Comparison of ENCODE assay signal across 27 cellular contexts in genomic region chr1:15717418-15718131, GRCh38. TPM values are rescaled to one million over a fixed set of nuclear protein-coding genes. Genes with fewer than 3 reads are reported as not detected.
DNase-seq lines count a peak whose midpoint lies in the region; ATAC-seq, FAIRE-seq and TF ChIP-seq lines count a peak whose summit lies in the region.
"Had no signal": no experiment of that assay in that cellular context is flagged by ENCODE, and none has a peak within 500 bp of the region (broad histone marks: within the 10 kb centered on the region; RNA-seq: fewer than 3 reads in every experiment).

No MANE protein-coding gene starts in this region.

- H2BK120ac ChIP-seq in neuronal stem cell (ENCODE audit: low read depth, low read length) = no peak overlapping the region

- peaks cover 5% of the 10 kb centered on the region for H3K79me1 ChIP-seq in neuronal stem cell (ENCODE audit: low read depth, low read length)

- intact Hi-C loops in HepG2 (cut with micrococcal nuclease; ENCODE audit: unreplicated experiment) = no loop called here
- intact Hi-C loops in heart left ventricle (cut with DNase I) = no loop called here

- no peak for TF ChIP-seq EP300 in HepG2 (IDR thresholded peaks at IDR 0.05; ENCODE audit: low read depth in 2 of 2, low read length in 2 of 2)
- no peak for TF ChIP-seq EP300 in HepG2 (CRISPR knock-in tag; IDR thresholded peaks at IDR 0.05; ENCODE audit: borderline replicate concordance)

- ATAC-seq in HepG2 = no peak
- peak; percentile 1 to 48 (median 28) for ATAC-seq in heart left ventricle
- ATAC-seq in HG02981 (IDR thresholded peaks at IDR 0.05; ENCODE audit: unreplicated experiment) = no peak
- ATAC-seq in GM19452 (IDR thresholded peaks at IDR 0.05; ENCODE audit: unreplicated experiment) = no peak
- ATAC-seq: WTC11 had no signal

- H2BK5ac ChIP-seq in neuronal stem cell (ENCODE audit: low read length) = peak overlapping the region; percentile 75

- CTCF ChIA-PET in HepG2 (lab: Yijun Ruan, JAX; ENCODE audit: low intra/inter-chr PET ratio, low total read pairs) = no interaction called here

- POLR2A ChIA-PET in HepG2 (lab: Yijun Ruan, JAX) = no interaction called here

- no peak for FAIRE-seq in HepG2 (lab: Jason Lieb, UNC)
- FAIRE-seq: D721Med, frontal cortex had no signal

- no peak overlapping the region for H4K91ac ChIP-seq in neuronal stem cell (ENCODE audit: low read depth, low read length, poor library complexity)

- H4K8ac ChIP-seq in neuronal stem cell (ENCODE audit: low read depth, low read length) = no peak overlapping the region

- in situ Hi-C loops in HepG2 (cut with HindIII; ENCODE audit: extremely low pct_ligation_motif_present, low pct_unique_long_range_greater_than_20kb) = no loop called here

- no peak overlapping the region for H3K14ac ChIP-seq in neuronal stem cell (ENCODE audit: low read length)

- no TSS peak for BruUV-seq in HepG2 (replicated peaks; lab: Mats Ljungman, UMichigan)

- DNase-seq in HepG2 (ENCODE audit: low spot score) (no peak), heart left ventricle (peak in 1 of 5 donors; percentile 67), neuronal stem cell (ENCODE audit: low spot score) (no peak), cortex of kidney (lab: John Stamatoyannopoulos, UW) (no peak)
- no peak for DNase-seq in stimulated activated CD4-positive, alpha-beta T cell treated with anti-CD3 and anti-CD28 coated beads, Interleukin-4, amount 100 ng/mL, for 4 hours
- DNase-seq: activated CD4-positive, alpha-beta T cell treated with anti-CD3 and anti-CD28 coated beads, Interleukin-2, amount 50 U/mL, for 48 hours; activated gamma-delta T cell; HFFc6; NCI-H1105; NCI-H774; PC-9; stimulated activated CD4-positive, alpha-beta T cell treated with anti-CD3 and anti-CD28 coated beads, Interleukin-12 subunit alpha, Interleukin-12 subunit beta, amount 100 ng/mL, for 4 hours; uterus had no signal

- H3K79me2 ChIP-seq in HepG2 (ENCODE audit: insufficient read depth, low read length) = no peaks in the 10 kb centered on the region

- H3K27ac ChIP-seq in liver (ENCODE audit: low read depth in 1 of 2, low read length in 2 of 2) = peak overlapping the region in 1 of 2 donors; percentile 40
- no peak overlapping the region for H3K27ac ChIP-seq in HepG2 (ENCODE audit: extremely low read length, insufficient read depth, low read length)
- peak overlapping the region in 11 of 12 donors; percentile 38 to 83 (median 73) for H3K27ac ChIP-seq in heart left ventricle
- H3K27ac ChIP-seq in neuronal stem cell (replicated peaks; ENCODE audit: low read length) = no peak overlapping the region
- H3K27ac ChIP-seq: BLaER1 treated with 17β-estradiol and CSF1 and Interleukin-3, amounts not matched to agents 10 nM and 100 nM; neural progenitor cell; PC-9; SK-N-MC had no signal

- 86% methylated on average over 11 of the region's 11 CpGs for WGBS in liver
- 96% methylated on average over 10 of the region's 11 CpGs for WGBS in HepG2 (ENCODE audit: low lambda C conversion rate)
- 49 to 71% (median 59%) methylated on average over 11 of the region's 11 CpGs for WGBS in heart left ventricle, 4 donors
- WGBS in neuronal stem cell (ENCODE audit: extremely low coverage in 2 of 2, insufficient read length in 2 of 2, insufficient replicate concordance in 1 of 2), 2 donors = no CpG with 5 or more reads among the region's 11 CpGs

- H4K20me1 ChIP-seq in HepG2 (ENCODE audit: insufficient read depth, low read length) = no peaks in the 10 kb centered on the region

- H2BK15ac ChIP-seq in neuronal stem cell (ENCODE audit: low read length) = no peak overlapping the region

- peak overlapping the region; percentile 48 for H3K18ac ChIP-seq in neuronal stem cell (ENCODE audit: low read length)

- TF ChIP-seq RAD21 in liver (IDR thresholded peaks at IDR 0.05) (no peak), HepG2 (CRISPR knock-in tag; IDR thresholded peaks at IDR 0.05) (no peak)

- no peak overlapping the region for H3K4ac ChIP-seq in neuronal stem cell (ENCODE audit: low read length)

- H3K27me3 ChIP-seq in liver (ENCODE audit: control insufficient read depth in 4 of 4, insufficient read depth in 4 of 4, low read length in 3 of 4) (no peaks in the 10 kb centered on the region), HepG2 (ENCODE audit: control insufficient read depth in 1 of 2, insufficient read depth in 2 of 2, low read length in 2 of 2) (no peaks in the 10 kb centered on the region), heart left ventricle (no peaks in the 10 kb centered on the region), neuronal stem cell (ENCODE audit: control insufficient read depth in 3 of 3, insufficient read depth in 3 of 3, low read depth in 1 of 3, low read length in 3 of 3) (peaks cover 0 to 6% (median 0%) of the 10 kb centered on the region in 3 experiments)
- H3K27me3 ChIP-seq: BLaER1 treated with 17β-estradiol and CSF1 and Interleukin-3, amounts not matched to agents 10 nM and 100 nM; neural progenitor cell; uterus had no signal

- H2AK5ac ChIP-seq in neuronal stem cell (ENCODE audit: low read depth, low read length) = no peak overlapping the region

- H3K9me3 ChIP-seq in liver (ENCODE audit: control insufficient read depth in 4 of 4, low read length in 3 of 4) = no peaks in the 10 kb centered on the region
- no peaks in the 10 kb centered on the region for H3K9me3 ChIP-seq in HepG2 (ENCODE audit: low read length)
- H3K9me3 ChIP-seq in heart left ventricle = no peaks in the 10 kb centered on the region
- no peaks in the 10 kb centered on the region for H3K9me3 ChIP-seq in neuronal stem cell (replicated peaks in 1 of 2; ENCODE audit: control insufficient read depth in 2 of 2, insufficient read depth in 1 of 2, low read depth in 1 of 2, low read length in 2 of 2)
- H3K9me3 ChIP-seq: BLaER1 treated with 17β-estradiol and CSF1 and Interleukin-3, amounts not matched to agents 10 nM and 100 nM; uterus had no signal

- TF ChIP-seq POLR2A in HepG2 (IDR thresholded peaks at IDR 0.05; ENCODE audit: insufficient read depth in 1 of 2, low read depth in 2 of 2, low read length in 2 of 2) = no peak
- TF ChIP-seq POLR2A in heart left ventricle (IDR thresholded peaks at IDR 0.05) = no peak

- H3K36me3 ChIP-seq in liver (ENCODE audit: control insufficient read depth in 4 of 4, insufficient read depth in 3 of 4, low read depth in 1 of 4, low read length in 3 of 4) (peaks cover 0 to 18% (median 4%) of the 10 kb centered on the region in 4 donors), HepG2 (replicated peaks in 1 of 2; ENCODE audit: control insufficient read depth in 1 of 2, insufficient read depth in 2 of 2, low read length in 2 of 2) (peaks cover 22 to 44% of the 10 kb centered on the region in 2 experiments), heart left ventricle (peaks cover 0 to 69% (median 63%) of the 10 kb centered on the region in 9 donors), neuronal stem cell (replicated peaks in 1 of 2; ENCODE audit: control insufficient read depth in 2 of 2, insufficient read depth in 2 of 2, low read length in 2 of 2) (peaks cover 41 to 63% of the 10 kb centered on the region in 2 donors)
- H3K36me3 ChIP-seq: neural progenitor cell, uterus had no signal

- H3K9ac ChIP-seq in liver (ENCODE audit: low read depth in 1 of 2, low read length in 2 of 2) (no peak overlapping the region), HepG2 (ENCODE audit: insufficient read depth, low read depth, low read length) (no peak overlapping the region), neuronal stem cell (ENCODE audit: low read depth, low read length, poor library complexity) (no peak overlapping the region)
- H3K9ac ChIP-seq: BLaER1 treated with 17β-estradiol and CSF1 and Interleukin-3, amounts not matched to agents 10 nM and 100 nM; neural progenitor cell had no signal

- no peak overlapping the region for H3K4me3 ChIP-seq in liver (ENCODE audit: low read depth in 1 of 3, low read length in 3 of 3)
- H3K4me3 ChIP-seq in HepG2 (replicated peaks in 1 of 3; ENCODE audit: insufficient read depth in 1 of 3, low read depth in 2 of 3, low read length in 3 of 3) = no peak overlapping the region
- no peak overlapping the region for H3K4me3 ChIP-seq in heart left ventricle
- peak overlapping the region in 1 of 2 donors; percentile 30 for H3K4me3 ChIP-seq in neuronal stem cell (ENCODE audit: low read length in 2 of 2)
- H3K4me3 ChIP-seq: BLaER1 treated with 17β-estradiol and CSF1 and Interleukin-3, amounts not matched to agents 10 nM and 100 nM; neural progenitor cell; PC-9; SK-N-MC; uterus had no signal

- H3K4me2 ChIP-seq in HepG2 (ENCODE audit: low read depth, low read length) = no peak overlapping the region
- no peak overlapping the region for H3K4me2 ChIP-seq in neuronal stem cell (ENCODE audit: insufficient read depth, low read length, poor library complexity, severe bottlenecking)
- H3K4me2 ChIP-seq: BLaER1 treated with 17β-estradiol and CSF1 and Interleukin-3, amounts not matched to agents 10 nM and 100 nM; neural progenitor cell; PC-9 had no signal

- no peak overlapping the region for H2AFZ ChIP-seq in HepG2 (ENCODE audit: low read length)
- H2AFZ ChIP-seq in neuronal stem cell (ENCODE audit: low read length) = no peak overlapping the region
- H2AFZ ChIP-seq: neural progenitor cell, PC-9 had no signal

- peaks cover 0 to 18% (median 13%) of the 10 kb centered on the region in 4 donors for H3K4me1 ChIP-seq in liver (ENCODE audit: control insufficient read depth in 4 of 4, insufficient read depth in 4 of 4, low read length in 3 of 4)
- peaks cover 12% of the 10 kb centered on the region; the same call in 1 of the 2 replicates for H3K4me1 ChIP-seq in HepG2 (ENCODE audit: insufficient read depth, low read length)
- peaks cover 6 to 79% (median 44%) of the 10 kb centered on the region in 12 donors for H3K4me1 ChIP-seq in heart left ventricle
- no peaks in the 10 kb centered on the region for H3K4me1 ChIP-seq in neuronal stem cell (ENCODE audit: control insufficient read depth in 2 of 2, insufficient read depth in 1 of 2, low read depth in 1 of 2, low read length in 2 of 2)
- H3K4me1 ChIP-seq: BLaER1 treated with 17β-estradiol and CSF1 and Interleukin-3, amounts not matched to agents 10 nM and 100 nM; neural progenitor cell had no signal

- H2BK12ac ChIP-seq in neuronal stem cell (ENCODE audit: low read length) = no peak overlapping the region

- peak overlapping the region; percentile 91 for H3K23ac ChIP-seq in neuronal stem cell (ENCODE audit: low read depth, low read length, poor library complexity)

- no peak for TF ChIP-seq CTCF in liver (IDR thresholded peaks at IDR 0.05; ENCODE audit: low read depth, low read length, missing input control)
- TF ChIP-seq CTCF in HepG2 (CRISPR knock-in tag; IDR thresholded peaks at IDR 0.05) = no peak
- no peak for TF ChIP-seq CTCF in heart left ventricle (IDR thresholded peaks at IDR 0.05)

RNA-seq across cellular contexts. Expression of gene SLC25A34, which starts 18.5 kb away (rescaled TPM):
- total RNA-seq in liver (1 to 10 TPM in 1 of 2 donors, under 1 TPM in 1; 0.79 to 7.3 TPM), HepG2 (2016; rRNA removed; fragmentation: Illumina TruSeq; extraction: Trizol) (0.13 TPM in 1 of 2 replicates, not detected in the other), heart left ventricle (10 to 100 TPM in 6 of 9 donors, 1 to 10 TPM in 3; 4.8 to 71.2 (median 17.8) TPM)
- polyA plus RNA-seq in liver (1 to 10 TPM; 1.8 to 3.1 TPM), HepG2 (2011; rRNA removed) (0.18 TPM in 2 replicates), heart left ventricle (10 to 100 TPM in 1 of 2 donors, 1 to 10 TPM in 1; 1.6 to 25.9 TPM)
- not detected in 2 replicates for total RNA-seq in HepG2 (2016; cell fraction: cytosol; rRNA removed; fragmentation: Illumina TruSeq; extraction: Trizol; ENCODE audit: low read depth)
- total RNA-seq in HepG2 (2016; cell fraction: insoluble cytoplasmic fraction; rRNA removed; fragmentation: Illumina TruSeq; extraction: Trizol) = 0.13 and 0.15 TPM in 2 replicates
- 0.09 TPM in 1 of 2 replicates, not detected in the other for total RNA-seq in HepG2 (2016; cell fraction: membrane; rRNA removed; fragmentation: Illumina TruSeq; extraction: Trizol)
- 0.41 TPM in 1 of 2 replicates, not detected in the other for total RNA-seq in HepG2 (2016; cell fraction: nucleus; rRNA removed; fragmentation: Illumina TruSeq; extraction: Trizol)
- 0.12 and 0.16 TPM in 2 replicates for polyA plus RNA-seq in HepG2 (2011; cell fraction: cytosol; rRNA removed)
- polyA plus RNA-seq in HepG2 (2011; cell fraction: nucleus; rRNA removed) = 0.33 and 0.35 TPM in 2 replicates
- polyA plus RNA-seq in HepG2 (2012) = 0.07 TPM in 1 of 2 replicates, not detected in the other
- not detected in 2 replicates for polyA plus RNA-seq in HepG2 (2016; cell fraction: cytosol; fragmentation: Illumina TruSeq; extraction: Trizol; ENCODE audit: low read depth)
- 0.10 TPM in 1 of 2 replicates, not detected in the other for polyA plus RNA-seq in HepG2 (2016; cell fraction: insoluble cytoplasmic fraction; fragmentation: Illumina TruSeq; extraction: Trizol; ENCODE audit: low read depth)
- 0.08 TPM in 1 of 2 replicates, not detected in the other for polyA plus RNA-seq in HepG2 (2016; cell fraction: membrane; fragmentation: Illumina TruSeq; extraction: Trizol; ENCODE audit: low read depth)
- polyA plus RNA-seq in HepG2 (2016; cell fraction: nucleus; fragmentation: Illumina TruSeq; extraction: Trizol; ENCODE audit: insufficient read depth, low read depth) = 0.15 and 0.21 TPM in 2 replicates
- 0.04 and 0.42 TPM in 2 replicates for polyA minus RNA-seq in HepG2 (2011; rRNA and poly(A)+ RNA removed; ENCODE audit: low replicate concordance)
- polyA minus RNA-seq in HepG2 (2011; cell fraction: cytosol; rRNA and poly(A)+ RNA removed) = not detected in 2 replicates
- 0.12 TPM in 1 of 2 replicates, not detected in the other for polyA minus RNA-seq in HepG2 (2011; cell fraction: nucleus; rRNA and poly(A)+ RNA removed)
- polyA plus RNA-seq in neuronal stem cell (2013, experiment 1 of 2) = 0.33 TPM
- 0.32 TPM for polyA plus RNA-seq in neuronal stem cell (2013, experiment 2 of 2)
- total RNA-seq: frontal cortex had no signal

RNA-seq across cellular contexts. Expression of gene TMEM82, which starts 24.7 kb away (rescaled TPM):
- total RNA-seq in liver (1 to 10 TPM; 5.6 to 5.8 TPM), HepG2 (2016; rRNA removed; fragmentation: Illumina TruSeq; extraction: Trizol) (0.29 and 0.97 TPM in 2 replicates), heart left ventricle (not detected)
- polyA plus RNA-seq in liver (10 to 100 TPM; 20.9 to 26.3 TPM), HepG2 (2011; rRNA removed) (0.24 and 0.40 TPM in 2 replicates), heart left ventricle (not detected)
- 0.71 and 0.79 TPM in 2 replicates for total RNA-seq in HepG2 (2016; cell fraction: cytosol; rRNA removed; fragmentation: Illumina TruSeq; extraction: Trizol; ENCODE audit: low read depth)
- total RNA-seq in HepG2 (2016; cell fraction: insoluble cytoplasmic fraction; rRNA removed; fragmentation: Illumina TruSeq; extraction: Trizol) = 0.43 and 0.58 TPM in 2 replicates
- total RNA-seq in HepG2 (2016; cell fraction: membrane; rRNA removed; fragmentation: Illumina TruSeq; extraction: Trizol) = 0.43 and 0.45 TPM in 2 replicates
- 0.41 and 0.75 TPM in 2 replicates for total RNA-seq in HepG2 (2016; cell fraction: nucleus; rRNA removed; fragmentation: Illumina TruSeq; extraction: Trizol)
- polyA plus RNA-seq in HepG2 (2011; cell fraction: cytosol; rRNA removed) = 0.28 and 0.51 TPM in 2 replicates
- 0.58 and 0.85 TPM in 2 replicates for polyA plus RNA-seq in HepG2 (2011; cell fraction: nucleus; rRNA removed)
- polyA plus RNA-seq in HepG2 (2012) = 0.32 and 0.44 TPM in 2 replicates
- polyA plus RNA-seq in HepG2 (2016; cell fraction: cytosol; fragmentation: Illumina TruSeq; extraction: Trizol; ENCODE audit: low read depth) = 0.60 and 0.79 TPM in 2 replicates
- polyA plus RNA-seq in HepG2 (2016; cell fraction: insoluble cytoplasmic fraction; fragmentation: Illumina TruSeq; extraction: Trizol; ENCODE audit: low read depth) = 0.37 and 0.50 TPM in 2 replicates
- 0.64 and 0.87 TPM in 2 replicates for polyA plus RNA-seq in HepG2 (2016; cell fraction: membrane; fragmentation: Illumina TruSeq; extraction: Trizol; ENCODE audit: low read depth)
- polyA plus RNA-seq in HepG2 (2016; cell fraction: nucleus; fragmentation: Illumina TruSeq; extraction: Trizol; ENCODE audit: insufficient read depth, low read depth) = 1.1 and 1.5 TPM in 2 replicates
- polyA minus RNA-seq in HepG2 (2011; rRNA and poly(A)+ RNA removed; ENCODE audit: low replicate concordance) = 0.92 TPM in 1 of 2 replicates, not detected in the other
- polyA minus RNA-seq in HepG2 (2011; cell fraction: cytosol; rRNA and poly(A)+ RNA removed) = 0.44 and 0.59 TPM in 2 replicates
- 0.62 TPM in 1 of 2 replicates, not detected in the other for polyA minus RNA-seq in HepG2 (2011; cell fraction: nucleus; rRNA and poly(A)+ RNA removed)
- polyA plus RNA-seq in neuronal stem cell (2013, experiment 1 of 2) = not detected
- not detected for polyA plus RNA-seq in neuronal stem cell (2013, experiment 2 of 2)
- total RNA-seq: A673; epithelial cell of proximal tubule; frontal cortex; HFFc6; mononuclear cell; PC-9; subcutaneous adipose tissue; T-helper 2 cell treated with Interferon-gamma antibody and Interleukin-4, amounts not matched to agents 100 ng/mL and 5 ng/mL, for 36 hours; uterus had no signal

RNA-seq across cellular contexts. Expression of gene PLEKHM2, which starts 33.5 kb away (rescaled TPM):
- total RNA-seq in liver (10 to 100 TPM; 18.9 to 22.6 TPM), HepG2 (2016; rRNA removed; fragmentation: Illumina TruSeq; extraction: Trizol) (16.0 and 16.5 TPM in 2 replicates), heart left ventricle (100 to 1,000 TPM in 2 of 9 donors, 10 to 100 TPM in 7; 69.9 to 150 (median 84.4) TPM)
- polyA plus RNA-seq in liver (10 to 100 TPM in 1 of 2 donors, 1 to 10 TPM in 1; 4.1 to 15.1 TPM), HepG2 (2011; rRNA removed) (27.3 and 34.0 TPM in 2 replicates), heart left ventricle (100 to 1,000 TPM in 1 of 2 donors, 10 to 100 TPM in 1; 83.1 to 104 TPM)
- 8.1 TPM in 2 replicates for total RNA-seq in HepG2 (2016; cell fraction: cytosol; rRNA removed; fragmentation: Illumina TruSeq; extraction: Trizol; ENCODE audit: low read depth)
- total RNA-seq in HepG2 (2016; cell fraction: insoluble cytoplasmic fraction; rRNA removed; fragmentation: Illumina TruSeq; extraction: Trizol) = 13.6 and 18.8 TPM in 2 replicates
- total RNA-seq in HepG2 (2016; cell fraction: membrane; rRNA removed; fragmentation: Illumina TruSeq; extraction: Trizol) = 24.3 and 24.5 TPM in 2 replicates
- total RNA-seq in HepG2 (2016; cell fraction: nucleus; rRNA removed; fragmentation: Illumina TruSeq; extraction: Trizol) = 11.3 and 15.4 TPM in 2 replicates
- polyA plus RNA-seq in HepG2 (2011; cell fraction: cytosol; rRNA removed) = 18.9 and 29.3 TPM in 2 replicates
- polyA plus RNA-seq in HepG2 (2011; cell fraction: nucleus; rRNA removed) = 58.0 and 66.7 TPM in 2 replicates
- polyA plus RNA-seq in HepG2 (2012) = 15.7 and 19.3 TPM in 2 replicates
- 8.8 and 9.4 TPM in 2 replicates for polyA plus RNA-seq in HepG2 (2016; cell fraction: cytosol; fragmentation: Illumina TruSeq; extraction: Trizol; ENCODE audit: low read depth)
- polyA plus RNA-seq in HepG2 (2016; cell fraction: insoluble cytoplasmic fraction; fragmentation: Illumina TruSeq; extraction: Trizol; ENCODE audit: low read depth) = 16.1 and 23.7 TPM in 2 replicates
- 20.7 and 24.2 TPM in 2 replicates for polyA plus RNA-seq in HepG2 (2016; cell fraction: membrane; fragmentation: Illumina TruSeq; extraction: Trizol; ENCODE audit: low read depth)
- polyA plus RNA-seq in HepG2 (2016; cell fraction: nucleus; fragmentation: Illumina TruSeq; extraction: Trizol; ENCODE audit: insufficient read depth, low read depth) = 32.6 and 36.7 TPM in 2 replicates
- polyA minus RNA-seq in HepG2 (2011; rRNA and poly(A)+ RNA removed; ENCODE audit: low replicate concordance) = 51.5 and 64.7 TPM in 2 replicates
- polyA minus RNA-seq in HepG2 (2011; cell fraction: cytosol; rRNA and poly(A)+ RNA removed) = 18.3 and 18.9 TPM in 2 replicates
- 8.8 and 9.9 TPM in 2 replicates for polyA minus RNA-seq in HepG2 (2011; cell fraction: nucleus; rRNA and poly(A)+ RNA removed)
- polyA plus RNA-seq in neuronal stem cell (2013, experiment 1 of 2) = 40.8 TPM
- polyA plus RNA-seq in neuronal stem cell (2013, experiment 2 of 2) = 41.5 TPM

RNA-seq across cellular contexts. Expression of gene FBLIM1, which starts 41.0 kb away (rescaled TPM):
- total RNA-seq in liver (1 to 10 TPM; 3.6 to 6.4 TPM), HepG2 (2016; rRNA removed; fragmentation: Illumina TruSeq; extraction: Trizol) (9.2 and 10.6 TPM in 2 replicates), heart left ventricle (100 to 1,000 TPM in 1 of 9 donors, 10 to 100 TPM in 8; 49.3 to 103 (median 73.8) TPM)
- polyA plus RNA-seq in liver (1 to 10 TPM; 3.6 to 3.8 TPM), HepG2 (2011; rRNA removed) (23.0 and 24.6 TPM in 2 replicates), heart left ventricle (10 to 100 TPM; 31.6 to 58.4 TPM)
- total RNA-seq in HepG2 (2016; cell fraction: cytosol; rRNA removed; fragmentation: Illumina TruSeq; extraction: Trizol; ENCODE audit: low read depth) = 2.3 and 2.6 TPM in 2 replicates
- total RNA-seq in HepG2 (2016; cell fraction: insoluble cytoplasmic fraction; rRNA removed; fragmentation: Illumina TruSeq; extraction: Trizol) = 9.3 and 10.5 TPM in 2 replicates
- 7.4 and 8.7 TPM in 2 replicates for total RNA-seq in HepG2 (2016; cell fraction: membrane; rRNA removed; fragmentation: Illumina TruSeq; extraction: Trizol)
- total RNA-seq in HepG2 (2016; cell fraction: nucleus; rRNA removed; fragmentation: Illumina TruSeq; extraction: Trizol) = 4.4 and 5.9 TPM in 2 replicates
- polyA plus RNA-seq in HepG2 (2011; cell fraction: cytosol; rRNA removed) = 15.7 and 22.9 TPM in 2 replicates
- 22.7 and 27.5 TPM in 2 replicates for polyA plus RNA-seq in HepG2 (2011; cell fraction: nucleus; rRNA removed)
- polyA plus RNA-seq in HepG2 (2012) = 2.8 and 7.8 TPM in 2 replicates
- 2.9 and 3.0 TPM in 2 replicates for polyA plus RNA-seq in HepG2 (2016; cell fraction: cytosol; fragmentation: Illumina TruSeq; extraction: Trizol; ENCODE audit: low read depth)
- 10.8 and 11.3 TPM in 2 replicates for polyA plus RNA-seq in HepG2 (2016; cell fraction: insoluble cytoplasmic fraction; fragmentation: Illumina TruSeq; extraction: Trizol; ENCODE audit: low read depth)
- polyA plus RNA-seq in HepG2 (2016; cell fraction: membrane; fragmentation: Illumina TruSeq; extraction: Trizol; ENCODE audit: low read depth) = 6.2 and 6.7 TPM in 2 replicates
- 17.7 and 20.4 TPM in 2 replicates for polyA plus RNA-seq in HepG2 (2016; cell fraction: nucleus; fragmentation: Illumina TruSeq; extraction: Trizol; ENCODE audit: insufficient read depth, low read depth)
- 2.2 and 24.8 TPM in 2 replicates for polyA minus RNA-seq in HepG2 (2011; rRNA and poly(A)+ RNA removed; ENCODE audit: low replicate concordance)
- 12.1 and 12.4 TPM in 2 replicates for polyA minus RNA-seq in HepG2 (2011; cell fraction: cytosol; rRNA and poly(A)+ RNA removed)
- 8.8 and 10.0 TPM in 2 replicates for polyA minus RNA-seq in HepG2 (2011; cell fraction: nucleus; rRNA and poly(A)+ RNA removed)
- 11.5 TPM for polyA plus RNA-seq in neuronal stem cell (2013, experiment 1 of 2)
- 11.4 TPM for polyA plus RNA-seq in neuronal stem cell (2013, experiment 2 of 2)
- total RNA-seq: mononuclear cell; T-helper 2 cell treated with Interferon-gamma antibody and Interleukin-4, amounts not matched to agents 100 ng/mL and 5 ng/mL, for 36 hours had no signal

Comparison
In these comparisons a context has a peak if more than half of its experiments do, and no peak if none do; other contexts are left out.
1. H3K27ac ChIP-seq: peak in heart left ventricle (11 of 12); none in HepG2 (single experiment) and neuronal stem cell (single experiment).
2. ATAC-seq: peak in heart left ventricle (4 of 4); none in HepG2 (single experiment), HG02981 (single experiment) and GM19452 (single experiment).